ENCODE assay signal across 9 cellular contexts in the genomic region with DNA sequence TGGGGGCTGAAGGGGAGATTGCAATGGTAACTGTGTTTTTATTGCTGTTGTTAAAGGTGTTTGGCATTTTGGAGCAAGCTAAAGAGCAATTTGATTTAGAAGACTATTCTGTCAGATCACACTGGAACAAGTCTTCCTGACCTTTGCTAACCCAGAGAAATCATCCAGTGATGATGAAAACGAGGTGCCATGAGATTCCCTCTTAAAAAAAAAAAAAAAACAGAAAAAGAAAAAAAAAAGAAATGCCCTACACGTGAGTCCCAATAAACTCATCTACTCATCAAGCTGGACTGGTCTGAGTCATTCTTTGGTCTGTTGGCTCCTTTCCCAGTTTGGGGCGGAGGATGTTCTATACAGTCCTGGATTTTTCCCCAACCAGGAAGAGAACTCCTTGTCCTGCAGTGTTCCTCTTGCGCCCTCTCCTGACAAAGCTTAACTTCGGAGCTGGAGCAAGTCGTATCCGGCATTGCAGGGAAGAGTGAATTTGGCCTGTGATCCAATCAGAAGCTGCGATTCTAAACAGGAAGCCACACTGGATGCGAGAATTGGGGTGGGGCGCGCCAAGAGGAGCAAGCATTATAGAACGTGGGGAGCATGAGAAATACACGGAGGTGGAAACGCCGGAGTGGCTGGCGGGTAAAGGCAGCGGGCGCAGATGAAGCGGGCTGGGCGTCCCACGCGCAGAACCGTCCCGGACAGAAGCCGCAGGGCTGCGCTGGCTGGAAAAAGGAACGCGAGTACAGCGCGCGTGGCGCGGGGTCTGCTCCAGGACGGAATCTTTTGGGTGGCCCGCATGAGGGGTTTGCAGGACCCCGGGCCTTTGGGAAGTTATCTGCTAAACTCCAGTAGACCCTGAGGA. TPM values are rescaled to one million over a fixed set of nuclear protein-coding genes. Genes with fewer than 3 reads are reported as not detected.
DNase-seq lines count a peak whose midpoint lies in the region; ATAC-seq and TF ChIP-seq lines count a peak whose summit lies in the region.
"Had no signal": no experiment of that assay in that cellular context is flagged by ENCODE, and none has a peak within 500 bp of the region (broad histone marks: within the 10 kb centered on the region; RNA-seq: fewer than 3 reads in every experiment).

No MANE protein-coding gene starts in this region.

- peak; percentile 62 for TF ChIP-seq CTCF in colonic mucosa (IDR thresholded peaks at IDR 0.05)

- ATAC-seq in GM18517 (IDR thresholded peaks at IDR 0.05; ENCODE audit: unreplicated experiment) (peak; percentile 42), HG02981 (IDR thresholded peaks at IDR 0.05; ENCODE audit: unreplicated experiment) (peak; percentile 50)

- intact Hi-C loops in colonic mucosa (cut with DNase I), result loop anchor here (2.0 to 5.0 kb wide), 2 partner anchors 114 to 143 kb away; partner anchors contain the start of gene LDAF1

- H3K9me3 ChIP-seq in colonic mucosa, result no peaks in the 10 kb centered on the region

- peaks cover 5% of the 10 kb centered on the region for H3K4me1 ChIP-seq in colonic mucosa

- no peaks in the 10 kb centered on the region for H3K36me3 ChIP-seq in colonic mucosa

- H3K27ac ChIP-seq in colonic mucosa, result peak overlapping the region; percentile 96

- peak overlapping the region; percentile 74 for H3K4me3 ChIP-seq in colonic mucosa

- DNase-seq in AG08395 (ENCODE audit: low spot score), result peak; percentile 97
- DNase-seq in NCI-H2029 (lab: John Stamatoyannopoulos, UW), result peak; percentile 98
- peak; percentile 98 for DNase-seq in T1000 (lab: John Stamatoyannopoulos, UW)
- DNase-seq in colonic mucosa, result peak; percentile 100
- peak; percentile 99 for DNase-seq in kidney glomerular epithelial cell (lab: John Stamatoyannopoulos, UW)
- DNase-seq in stimulated activated CD4-positive, alpha-beta T cell treated with anti-CD3 and anti-CD28 coated beads, Interleukin-12 subunit alpha, Interleukin-12 subunit beta, amount 100 ng/mL, for 48 hours (ENCODE audit: low read depth in 2 of 3, low spot score in 1 of 3), result peak; percentile 55 to 65 (median 59)

- no peaks in the 10 kb centered on the region for H3K27me3 ChIP-seq in colonic mucosa

- peak overlapping the region; percentile 65 to 91 for H3K9ac ChIP-seq in colonic mucosa (ENCODE audit: low read depth in 2 of 2, low read length in 2 of 2)

RNA-seq across cellular contexts. Expression of gene CRYM, which starts 22.4 kb away (rescaled TPM):
- total RNA-seq in colonic mucosa, result 10 to 100 TPM; 10.4 to 14.0 TPM
- total RNA-seq: T-helper 1 cell treated with Interleukin-12 subunit alpha and Interleukin-12 subunit beta and Interleukin-4 antibody, amounts not matched to agents 30 ng/mL and 1 ng/mL, for 36 hours had no signal

Comparison
In these comparisons a context has a peak if more than half of its experiments do, and no peak if none do; other contexts are left out.
1. Peak in every context shown above with its lines: DNase-seq, ATAC-seq, H3K4me3 ChIP-seq and H3K27ac ChIP-seq.